14 cellular contexts compared by ENCODE assay signal in genomic region chr4:38124961-38125360, GRCh38.
DNase-seq lines count a peak whose midpoint lies in the region; ATAC-seq, FAIRE-seq and TF ChIP-seq lines count a peak whose summit lies in the region.
"Had no signal": no experiment of that assay in that cellular context is flagged by ENCODE, and none has a peak within 500 bp of the region (broad histone marks: within the 10 kb centered on the region; RNA-seq: fewer than 3 reads in every experiment).

No MANE protein-coding gene starts in this region.

- no peak for ATAC-seq in gastroesophageal sphincter

- FAIRE-seq in GM12891 (lab: Jason Lieb, UNC) = peak; percentile 54

- no peak overlapping the region for H2AFZ ChIP-seq in hepatocyte
- no peak overlapping the region for H2AFZ ChIP-seq in osteoblast (ENCODE audit: low read length)
- H2AFZ ChIP-seq: GM23248 had no signal

- H3K4me2 ChIP-seq in hepatocyte (no peak overlapping the region), osteoblast (ENCODE audit: insufficient read depth, low read length) (no peak overlapping the region)

- TF ChIP-seq CTCF in hepatocyte (IDR thresholded peaks at IDR 0.05; ENCODE audit: poor library complexity) (no peak), osteoblast (IDR thresholded peaks at IDR 0.05; ENCODE audit: extremely low read depth, low read depth, low read length) (no peak), gastroesophageal sphincter (IDR thresholded peaks at IDR 0.05) (no peak)

- H3K36me3 ChIP-seq in hepatocyte (replicated peaks; ENCODE audit: insufficient read depth, low read depth) (no peaks in the 10 kb centered on the region), osteoblast (ENCODE audit: insufficient read depth, low read length) (peaks cover 4% of the 10 kb centered on the region), gastroesophageal sphincter (peaks cover 0 to 59% of the 10 kb centered on the region in 2 donors)

- TF ChIP-seq POLR2A in GM12891 (IDR thresholded peaks at IDR 0.05; ENCODE audit: low read depth, low read length) = no peak
- TF ChIP-seq POLR2A in gastroesophageal sphincter (IDR thresholded peaks at IDR 0.05) = no peak

- no peaks in the 10 kb centered on the region for H3K27me3 ChIP-seq in hepatocyte
- H3K27me3 ChIP-seq in osteoblast (ENCODE audit: insufficient read depth, low read length) = no peaks in the 10 kb centered on the region
- no peaks in the 10 kb centered on the region for H3K27me3 ChIP-seq in gastroesophageal sphincter
- H3K27me3 ChIP-seq: BLaER1 treated with 17β-estradiol and CSF1 and Interleukin-3, amounts not matched to agents 10 nM and 100 nM had no signal

- no peaks in the 10 kb centered on the region for H3K79me2 ChIP-seq in hepatocyte
- H3K79me2 ChIP-seq in osteoblast (ENCODE audit: insufficient read depth, low read length) = no peaks in the 10 kb centered on the region

- H3K27ac ChIP-seq in hepatocyte (peak overlapping the region; percentile 70), osteoblast (ENCODE audit: low read depth, low read length) (peak overlapping the region; percentile 40), gastroesophageal sphincter (no peak overlapping the region)
- H3K27ac ChIP-seq: BLaER1 treated with 17β-estradiol and CSF1 and Interleukin-3, amounts not matched to agents 10 nM and 100 nM; GM23248 had no signal

- no peaks in the 10 kb centered on the region for H3K9me3 ChIP-seq in hepatocyte (ENCODE audit: low read depth)
- no peaks in the 10 kb centered on the region for H3K9me3 ChIP-seq in osteoblast (ENCODE audit: low read depth, low read length)
- no peaks in the 10 kb centered on the region for H3K9me3 ChIP-seq in gastroesophageal sphincter
- H3K9me3 ChIP-seq: BLaER1 treated with 17β-estradiol and CSF1 and Interleukin-3, amounts not matched to agents 10 nM and 100 nM had no signal

- DNase-seq in GM12891 (ENCODE audit: insufficient read length, low spot score) = no peak
- peak; percentile 90 for DNase-seq in amniotic epithelial cell (ENCODE audit: low read depth)
- no peak for DNase-seq in hepatocyte (ENCODE audit: low spot score)
- DNase-seq in osteoblast (ENCODE audit: insufficient read length, low spot score, missing footprints) = no peak
- no peak for DNase-seq in activated CD4-positive, CD25-positive, alpha-beta regulatory T cell (lab: John Stamatoyannopoulos, UW)
- DNase-seq in SKM-1 treated with dmso at 0.1 percent for 144 hours (lab: John Stamatoyannopoulos, UW; ENCODE audit: unreplicated experiment) = no peak
- DNase-seq: ACHN; CD4-positive, CD25-positive, alpha-beta regulatory T cell; DMS53; GM23248; H7; IMR-90 had no signal

- WGBS in hepatocyte (ENCODE audit: low lambda C conversion rate, missing lambda C conversion rate) = 75% methylated on average over 5 of the region's 5 CpGs
- WGBS in gastroesophageal sphincter (ENCODE audit: low coverage in 1 of 2), 2 donors = 82 to 88% methylated on average over 5 of the region's 5 CpGs

- H3K9me2 ChIP-seq in hepatocyte (replicated peaks; ENCODE audit: insufficient read depth) = no peaks in the 10 kb centered on the region

- H3K4me1 ChIP-seq in hepatocyte (ENCODE audit: insufficient read depth) = peaks cover 22% of the 10 kb centered on the region
- H3K4me1 ChIP-seq in osteoblast (ENCODE audit: insufficient read depth, low read length) = peaks cover 11% of the 10 kb centered on the region
- H3K4me1 ChIP-seq in gastroesophageal sphincter = peaks cover 0 to 28% (median 0%) of the 10 kb centered on the region in 3 donors

- TF ChIP-seq EP300 in gastroesophageal sphincter (IDR thresholded peaks at IDR 0.05) = no peak

- H3K4me3 ChIP-seq in hepatocyte = no peak overlapping the region
- H3K4me3 ChIP-seq in osteoblast (ENCODE audit: insufficient read depth, low read length) = no peak overlapping the region
- H3K4me3 ChIP-seq in gastroesophageal sphincter = no peak overlapping the region
- H3K4me3 ChIP-seq: BLaER1 treated with 17β-estradiol and CSF1 and Interleukin-3, amounts not matched to agents 10 nM and 100 nM; GM23248 had no signal

- H4K20me1 ChIP-seq in hepatocyte (ENCODE audit: insufficient read depth, poor library complexity, severe bottlenecking) (no peaks in the 10 kb centered on the region), osteoblast (ENCODE audit: insufficient read depth, low read length) (no peaks in the 10 kb centered on the region)
- H4K20me1 ChIP-seq: BLaER1 treated with 17β-estradiol and CSF1 and Interleukin-3, amounts not matched to agents 10 nM and 100 nM had no signal

TF ChIP-seq in GM12891, 5 proteins besides CTCF, POLR2A, EP300 and RAD21:
- TF ChIP-seq POU2F2 (IDR thresholded peaks at IDR 0.05; ENCODE audit: low read depth, low read length) = no peak
- TF ChIP-seq PAX5 (IDR thresholded peaks at IDR 0.05; ENCODE audit: insufficient read depth, low read length, severe bottlenecking) = no peak
- TF ChIP-seq SPI1 (IDR thresholded peaks at IDR 0.05; ENCODE audit: low read depth, low read length) = no peak
- no peak for TF ChIP-seq POLR2AphosphoS5 (IDR thresholded peaks at IDR 0.05; ENCODE audit: low read depth, low read length)
- no peak for TF ChIP-seq TAF1 (IDR thresholded peaks at IDR 0.05; ENCODE audit: low read depth, low read length)

Comparison
In these comparisons a context has a peak if more than half of its experiments do, and no peak if none do; other contexts are left out.
1. H3K27ac ChIP-seq: peak in hepatocyte (single experiment) and osteoblast (single experiment); none in gastroesophageal sphincter (0 of 4).